ENCODE assay signal across 28 cellular contexts in genomic region chr3:145673790-145674189, GRCh38.
"Had no signal": no experiment of that assay in that cellular context is flagged by ENCODE, and none has a peak within 500 bp of the region (broad histone marks: within the 10 kb centered on the region; RNA-seq: fewer than 3 reads in every experiment).

No MANE protein-coding gene starts in this region.

- H3K4me3 ChIP-seq: adrenal gland, body of pancreas, colonic mucosa, pancreas, prostate gland, sigmoid colon, stomach, thyroid gland, upper lobe of left lung, vagina had no signal

- H3K9me3 ChIP-seq: adrenal gland, body of pancreas, colonic mucosa, pancreas, prostate gland, sigmoid colon, stomach, thyroid gland, upper lobe of left lung, vagina had no signal

- ATAC-seq: body of pancreas; left cardiac atrium; naive thymus-derived CD4-positive, alpha-beta T cell; pancreas; stimulated activated naive B cell treated with anti-CD40 and anti-IgM and Interleukin-4, amounts not matched to agents 10 μg/mL and 1 μg/mL and 100 μg/mL, for 72 hours had no signal

- H3K27ac ChIP-seq: adrenal gland, body of pancreas, colonic mucosa, pancreas, prostate gland, sigmoid colon, stomach, thyroid gland, upper lobe of left lung, vagina, VCaP had no signal

- DNase-seq: activated CD4-positive, alpha-beta T cell treated with anti-CD3 and anti-CD28 coated beads for 4 hours; activated CD4-positive, alpha-beta T cell treated with anti-CD3 and anti-CD28 coated beads, Interleukin-2, amount 50 U/mL, for 4 hours; activated effector memory CD4-positive, alpha-beta T cell treated with Interleukin-2 at 50 U/mL for 16 hours; activated naive CD4-positive, alpha-beta T cell treated with Interleukin-2 at 50 U/mL for 16 hours; activated naive CD8-positive, alpha-beta T cell treated with anti-CD3 and anti-CD28 coated beads for 36 hours; adrenal gland; aorta; body of pancreas; colonic mucosa; effector CD8-positive, alpha-beta T cell; head of caudate nucleus; hippocampal formation; left cardiac atrium; midbrain; naive thymus-derived CD4-positive, alpha-beta T cell; nucleus accumbens; pancreas; sigmoid colon; small intestine; stimulated activated CD4-positive, alpha-beta T cell treated with anti-CD3 and anti-CD28 coated beads, Interleukin-1b, Interleukin-23, amount 100 ng/mL, for 48 hours; stimulated activated naive B cell treated with anti-CD40 and anti-IgM and Interleukin-4, amounts not matched to agents 10 μg/mL and 1 μg/mL and 100 μg/mL, for 72 hours; stomach; T-helper 9 cell; thyroid gland; upper lobe of left lung had no signal

- H3K4me1 ChIP-seq: adrenal gland, body of pancreas, colonic mucosa, pancreas, prostate gland, sigmoid colon, stomach, thyroid gland, upper lobe of left lung, vagina had no signal

- H3K36me3 ChIP-seq: adrenal gland, colonic mucosa, pancreas, prostate gland, sigmoid colon, stomach, thyroid gland, upper lobe of left lung, vagina had no signal

- H3K27me3 ChIP-seq: adrenal gland, body of pancreas, colonic mucosa, pancreas, sigmoid colon, stomach, thyroid gland, upper lobe of left lung, vagina had no signal
